9 cellular contexts compared by ENCODE assay signal in genomic region chr3:188956839-188957489, GRCh38.
DNase-seq lines count a peak whose midpoint lies in the region; FAIRE-seq and TF ChIP-seq lines count a peak whose summit lies in the region.
"Had no signal": no experiment of that assay in that cellular context is flagged by ENCODE, and none has a peak within 500 bp of the region (broad histone marks: within the 10 kb centered on the region; RNA-seq: fewer than 3 reads in every experiment).

No MANE protein-coding gene starts in this region.

- no peaks in the 10 kb centered on the region for H3K27me3 ChIP-seq in Caco-2 (replicated peaks; ENCODE audit: control insufficient read depth, insufficient read depth, low read length)
- no peaks in the 10 kb centered on the region for H3K27me3 ChIP-seq in HL-60 (ENCODE audit: insufficient read depth, poor library complexity, severe bottlenecking)
- H3K27me3 ChIP-seq in PC-9 (ENCODE audit: insufficient read depth, low read depth) = no peaks in the 10 kb centered on the region
- H3K27me3 ChIP-seq: SJCRH30 had no signal

- BruUV-seq in Caco-2 (replicated peaks; lab: Mats Ljungman, UMichigan) = no TSS peak
- no TSS peak for BruUV-seq in PC-9 (replicated peaks; lab: Mats Ljungman, UMichigan)

- H3K4me1 ChIP-seq in Caco-2 (peaks cover 6% of the 10 kb centered on the region; the same call in 1 of the 2 replicates), PC-9 (replicated peaks; ENCODE audit: insufficient read depth) (no peaks in the 10 kb centered on the region)
- H3K4me1 ChIP-seq: SJCRH30 had no signal

- no peaks in the 10 kb centered on the region for H3K27me3 Mint-ChIP-seq in Caco-2 (ENCODE audit: insufficient read depth, unreplicated experiment)

- peak; percentile 78 for FAIRE-seq in endometrium (lab: Jason Lieb, UNC)
- no peak for FAIRE-seq in GM12891 (lab: Jason Lieb, UNC)

- H3K4me3 ChIP-seq in Caco-2 (ENCODE audit: low read depth, low read length) = no peak overlapping the region
- H3K4me3 ChIP-seq in HL-60 (replicated peaks; ENCODE audit: insufficient read depth, low read length) = no peak overlapping the region
- no peak overlapping the region for H3K4me3 ChIP-seq in PC-9
- H3K4me3 ChIP-seq: SJCRH30 had no signal

- H3K36me3 ChIP-seq in Caco-2 (ENCODE audit: control insufficient read depth, insufficient read depth, low read length) = no peaks in the 10 kb centered on the region
- H3K36me3 ChIP-seq in PC-9 (ENCODE audit: low read depth) = no peaks in the 10 kb centered on the region
- H3K36me3 ChIP-seq: SJCRH30 had no signal

- H3K36me3 Mint-ChIP-seq in Caco-2 (ENCODE audit: insufficient read depth, unreplicated experiment) = no peaks in the 10 kb centered on the region

- no peaks in the 10 kb centered on the region for H3F3A ChIP-seq in PC-9 (ENCODE audit: insufficient read depth, low read depth)

- CTCF ChIA-PET in Caco-2 (lab: Charles Lee) = no interaction called here
- CTCF ChIA-PET in PC-9 (lab: Charles Lee) = interaction anchor here (8.0 kb wide), 1 partner anchor 1218 kb away, joined by 129 read pairs; no protein-coding TSS in a partner anchor

- no peak for TF ChIP-seq POLR2A in GM12891 (IDR thresholded peaks at IDR 0.05; ENCODE audit: low read depth, low read length)

- no peaks in the 10 kb centered on the region for H3K9me3 Mint-ChIP-seq in Caco-2 (ENCODE audit: unreplicated experiment)

- H3K27ac ChIP-seq in HL-60 (replicated peaks) (no peak overlapping the region), PC-9 (no peak overlapping the region)
- H3K27ac ChIP-seq: SJCRH30 had no signal

- TF ChIP-seq CTCF in Caco-2 (IDR thresholded peaks at IDR 0.05; ENCODE audit: insufficient read depth in 1 of 2, low read depth in 1 of 2, low read length in 1 of 2, severe bottlenecking in 1 of 2, unreplicated experiment in 1 of 2) (peak; percentile 65 to 67), HL-60 (IDR thresholded peaks at IDR 0.05; ENCODE audit: insufficient read depth, low read length) (peak; percentile 34), PC-9 (conservative IDR thresholded peaks at IDR 0.05) (peak; percentile 90)

- H3K4me1 Mint-ChIP-seq in Caco-2 (ENCODE audit: low read depth, unreplicated experiment) = no peaks in the 10 kb centered on the region

- DNase-seq in Caco-2 = peak in 1 of 2 experiments; percentile 57
- DNase-seq in HL-60 (ENCODE audit: low read depth in 1 of 2, low spot score in 1 of 2) = peak; percentile 44 to 48
- DNase-seq in PC-9 = peak; percentile 15 to 47
- peak; percentile 76 for DNase-seq in myocyte (ENCODE audit: low read depth)
- DNase-seq in stimulated activated CD4-positive, alpha-beta T cell treated with anti-CD3 and anti-CD28 coated beads, Interleukin-4, amount 100 ng/mL, for 4 hours = no peak
- DNase-seq in GM12891 (ENCODE audit: insufficient read length, low spot score) = no peak
- DNase-seq in stimulated activated CD4-positive, alpha-beta T cell treated with anti-CD3 and anti-CD28 coated beads, Interleukin-12 subunit alpha, Interleukin-12 subunit beta, amount 100 ng/mL, for 4 hours = no peak

- no peaks in the 10 kb centered on the region for H4K20me1 ChIP-seq in PC-9 (ENCODE audit: insufficient read depth)

- intact Hi-C loops in Caco-2 (cut with micrococcal nuclease; ENCODE audit: unreplicated experiment) (loop anchor here (1.0 to 10.0 kb wide), 4 partner anchors 187 to 802 kb away; partner anchors contain the start of gene LPP), PC-9 (cut with micrococcal nuclease; ENCODE audit: unreplicated experiment) (loop anchor here (1.0 to 10.0 kb wide), 4 partner anchors 187 to 1042 kb away; no protein-coding TSS in a partner anchor)

- H3K9me3 ChIP-seq in Caco-2 (no peaks in the 10 kb centered on the region), PC-9 (ENCODE audit: insufficient read depth, low read depth) (peaks cover 1% of the 10 kb centered on the region; the same call in 1 of the 2 replicates)
- H3K9me3 ChIP-seq: SJCRH30 had no signal

- no peak overlapping the region for H3K4me3 Mint-ChIP-seq in Caco-2 (ENCODE audit: unreplicated experiment)

- no peaks in the 10 kb centered on the region for H3K79me2 ChIP-seq in PC-9 (ENCODE audit: low read depth)

- H2AFZ ChIP-seq in PC-9 = no peak overlapping the region

- 0 out of 2 replicates have a peak, but pooled peaks cover 4% of the 10 kb centered on the region for H3K9me2 ChIP-seq in PC-9 (ENCODE audit: insufficient read depth)

- no peak overlapping the region for H3K4me2 ChIP-seq in PC-9

- H3K27ac Mint-ChIP-seq in Caco-2 (ENCODE audit: unreplicated experiment) = no peak overlapping the region

- POLR2A ChIA-PET in Caco-2 (lab: Charles Lee) (no interaction called here), PC-9 (lab: Charles Lee; ENCODE audit: unreplicated experiment) (no interaction called here)

TF ChIP-seq in GM12891, 5 proteins besides CTCF, POLR2A, EP300 and RAD21:
- TF ChIP-seq TAF1 (IDR thresholded peaks at IDR 0.05; ENCODE audit: low read depth, low read length) = no peak
- TF ChIP-seq SPI1 (IDR thresholded peaks at IDR 0.05; ENCODE audit: low read depth, low read length) = no peak
- no peak for TF ChIP-seq PAX5 (IDR thresholded peaks at IDR 0.05; ENCODE audit: insufficient read depth, low read length, severe bottlenecking)
- no peak for TF ChIP-seq POLR2AphosphoS5 (IDR thresholded peaks at IDR 0.05; ENCODE audit: low read depth, low read length)

Comparison
In these comparisons a context has a peak if more than half of its experiments do, and no peak if none do; other contexts are left out.
1. DNase-seq: peak in HL-60 (2 of 2), PC-9 (2 of 2) and myocyte (single experiment); none in stimulated activated CD4-positive, alpha-beta T cell treated with anti-CD3 and anti-CD28 coated beads, Interleukin-4, amount 100 ng/mL, for 4 hours (0 of 2), GM12891 (single experiment) and stimulated activated CD4-positive, alpha-beta T cell treated with anti-CD3 and anti-CD28 coated beads, Interleukin-12 subunit alpha, Interleukin-12 subunit beta, amount 100 ng/mL, for 4 hours (single experiment).
2. CTCF ChIP-seq: peak in every context shown above with its lines; median percentile 90 in PC-9; 66 in Caco-2; 34 in HL-60.